Comparison of ENCODE assay signal across 2 cellular contexts in the genomic region with DNA sequence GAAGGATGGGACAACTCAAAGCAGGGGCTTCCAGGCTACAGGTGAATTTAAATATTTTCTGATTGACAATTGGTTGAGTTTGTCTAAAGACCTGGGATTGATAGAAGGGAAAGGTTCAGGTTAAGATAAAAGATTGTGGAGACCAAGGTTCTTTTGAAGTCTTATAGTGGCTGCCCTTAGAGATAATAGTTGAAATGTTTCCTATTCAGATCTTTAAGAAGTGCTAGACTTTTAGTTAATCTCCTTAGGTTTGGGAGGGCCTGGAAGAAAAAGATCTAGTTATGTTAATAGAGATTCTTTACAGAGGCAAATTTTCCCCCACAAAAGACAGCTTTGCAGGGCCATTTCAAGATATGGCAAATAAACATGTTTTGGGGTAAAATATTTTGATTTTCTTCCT. TPM values are rescaled to one million over a fixed set of nuclear protein-coding genes. Genes with fewer than 3 reads are reported as not detected.
"Had no signal": no experiment of that assay in that cellular context is flagged by ENCODE, and none has a peak within 500 bp of the region (broad histone marks: within the 10 kb centered on the region; RNA-seq: fewer than 3 reads in every experiment).

No MANE protein-coding gene starts in this region.

RNA-seq across cellular contexts. Expression of a gene that starts 28.2 kb away (rescaled TPM):
- total RNA-seq: OCI-LY7, SK-MEL-5 had no signal
